19 cellular contexts compared by ENCODE assay signal in the genomic region with DNA sequence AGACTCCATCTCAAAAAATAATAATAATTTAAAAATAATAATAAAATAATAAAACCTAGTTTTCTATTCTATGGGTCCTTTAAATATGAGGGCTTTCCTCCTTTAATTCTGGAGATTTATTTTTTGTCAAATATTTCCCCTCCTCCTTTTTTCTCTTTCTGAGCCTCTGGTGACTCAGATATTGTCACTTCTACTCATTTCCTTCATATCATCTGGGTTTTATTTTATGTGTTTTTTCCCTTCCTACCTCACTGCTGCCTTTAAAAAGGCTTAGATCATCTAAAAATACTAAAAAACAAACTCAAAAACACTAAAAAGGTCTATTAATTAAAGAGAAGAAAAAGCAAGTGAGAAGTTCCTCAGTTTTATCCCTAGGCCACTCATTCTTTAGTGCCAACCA.
"Had no signal": no experiment of that assay in that cellular context is flagged by ENCODE, and none has a peak within 500 bp of the region (broad histone marks: within the 10 kb centered on the region; RNA-seq: fewer than 3 reads in every experiment).

No MANE protein-coding gene starts in this region.

- H3K4me1 Mint-ChIP-seq: memory B cell had no signal

- H3K9me3 Mint-ChIP-seq: activated T-helper 1 cell treated with anti-CD3 and anti-CD28 coated beads, Interleukin-12 subunit alpha, Interleukin-12 subunit beta, Interleukin-2, Interleukin-4 antibody, amounts not matched to agents 30 ng/mL and 10 ng/mL and 1 ng/mL, durations not matched to agents 14 hours and 24 hours and 36 hours; T-helper 2 cell treated with Interferon-gamma antibody and Interleukin-4, amounts not matched to agents 5 μg/mL and 100 μg/mL, for 36 hours had no signal

- H3K9me3 ChIP-seq: body of pancreas, mucosa of descending colon, SK-N-SH, testis, upper lobe of left lung had no signal

- H3K4me3 Mint-ChIP-seq: activated T-helper 1 cell treated with anti-CD3 and anti-CD28 coated beads, Interleukin-12 subunit alpha, Interleukin-12 subunit beta, Interleukin-2, Interleukin-4 antibody, amounts not matched to agents 30 ng/mL and 10 ng/mL and 1 ng/mL, durations not matched to agents 14 hours and 24 hours and 36 hours; memory B cell; T-helper 2 cell treated with Interferon-gamma antibody and Interleukin-4, amounts not matched to agents 5 μg/mL and 100 μg/mL, for 36 hours had no signal

- H3K36me3 Mint-ChIP-seq: memory B cell had no signal

- ATAC-seq: body of pancreas, foreskin keratinocyte, left colon, mucosa of descending colon, right cardiac atrium had no signal

- H3K27ac Mint-ChIP-seq: activated T-helper 1 cell treated with anti-CD3 and anti-CD28 coated beads, Interleukin-12 subunit alpha, Interleukin-12 subunit beta, Interleukin-2, Interleukin-4 antibody, amounts not matched to agents 30 ng/mL and 10 ng/mL and 1 ng/mL, durations not matched to agents 14 hours and 24 hours and 36 hours; memory B cell; T-helper 2 cell treated with Interferon-gamma antibody and Interleukin-4, amounts not matched to agents 5 μg/mL and 100 μg/mL, for 36 hours had no signal

- H3K4me3 ChIP-seq: body of pancreas, cardiac muscle cell, mucosa of descending colon, testis, upper lobe of left lung had no signal

- DNase-seq: activated CD4-positive, alpha-beta T cell treated with anti-CD3 and anti-CD28 coated beads, Interleukin-2, amount 50 U/mL, for 1 hour; activated CD8-positive, alpha-beta memory T cell treated with anti-CD3 and anti-CD28 coated beads, Interleukin-2, amount 50 U/mL, for 48 hours; activated gamma-delta T cell treated with Interleukin-2 at 50 U/mL for 16 hours; anterior cingulate cortex; body of pancreas; cortex of kidney; foreskin keratinocyte; left colon; mucosa of descending colon; nucleus accumbens; right cardiac atrium; SK-N-SH; stimulated activated CD4-positive, alpha-beta T cell treated with anti-CD3 and anti-CD28 coated beads, Interleukin-12 subunit alpha, Interleukin-12 subunit beta, amount 100 ng/mL, for 4 hours; testis; upper lobe of left lung had no signal
